In genomic region chr2:237685408-237685807, GRCh38 we compare ENCODE assay signal across 10 cellular contexts. TPM values are rescaled to one million over a fixed set of nuclear protein-coding genes. Genes with fewer than 3 reads are reported as not detected.
A peak's percentile ranks its signal among the peaks of the same experiment; 100 is the strongest.
DNase-seq lines count a peak whose midpoint lies in the region; TF ChIP-seq lines count a peak whose summit lies in the region.
"Had no signal": no experiment of that assay in that cellular context is flagged by ENCODE, and none has a peak within 500 bp of the region (broad histone marks: within the 10 kb centered on the region; RNA-seq: fewer than 3 reads in every experiment).

No MANE protein-coding gene starts in this region.

- no peaks in the 10 kb centered on the region for H3K27me3 ChIP-seq in BLaER1 treated with 17β-estradiol and CSF1 and Interleukin-3, amounts not matched to agents 10 nM and 100 nM
- no peaks in the 10 kb centered on the region for H3K27me3 ChIP-seq in mesendoderm (ENCODE audit: insufficient read depth, low read length, poor library complexity)

- WGBS in mesendoderm (ENCODE audit: extremely low coverage, insufficient coverage, low lambda C conversion rate) = no CpG with 5 or more reads among the region's 5 CpGs

- TF ChIP-seq CTCF in cardiac fibroblast (IDR thresholded peaks at IDR 0.05; ENCODE audit: low read depth, low read length) = peak; percentile 28

- H3K4me3 ChIP-seq in BLaER1 treated with 17β-estradiol and CSF1 and Interleukin-3, amounts not matched to agents 10 nM and 100 nM = no peak overlapping the region
- H3K4me3 ChIP-seq in cardiac fibroblast (replicated peaks in 1 of 2; ENCODE audit: low read depth in 2 of 2, low read length in 2 of 2) (no peak overlapping the region), mesendoderm (ENCODE audit: low read length) (no peak overlapping the region)

- no peak overlapping the region for H3K56ac ChIP-seq in mesendoderm (ENCODE audit: low read length)

- H3K4me2 ChIP-seq in BLaER1 treated with 17β-estradiol and CSF1 and Interleukin-3, amounts not matched to agents 10 nM and 100 nM = peak overlapping the region in 9 of 11 experiments; percentile 2 to 100 (median 95); a peak in 12 of 22 replicates
- no peak overlapping the region for H3K4me2 ChIP-seq in mesendoderm (ENCODE audit: low read length)

- H3K27ac ChIP-seq in BLaER1 treated with 17β-estradiol and CSF1 and Interleukin-3, amounts not matched to agents 10 nM and 100 nM = peak overlapping the region in 9 of 11 experiments; percentile 9 to 98 (median 88); a peak in 12 of 22 replicates
- H3K27ac ChIP-seq in mesendoderm (ENCODE audit: low read depth, low read length) = no peak overlapping the region

- no peak overlapping the region for H3K4ac ChIP-seq in mesendoderm (ENCODE audit: low read depth, low read length)

- no peak overlapping the region for H4K5ac ChIP-seq in mesendoderm (ENCODE audit: low read length)

- no peak overlapping the region for H3K18ac ChIP-seq in mesendoderm (ENCODE audit: low read length)

- no peak overlapping the region for H3K23ac ChIP-seq in mesendoderm (ENCODE audit: low read length)

- H2AK5ac ChIP-seq in mesendoderm (ENCODE audit: low read length) = no peak overlapping the region

- no peaks in the 10 kb centered on the region for H3K9me3 ChIP-seq in BLaER1 treated with 17β-estradiol and CSF1 and Interleukin-3, amounts not matched to agents 10 nM and 100 nM (replicated peaks in 1 of 11)

- no peak overlapping the region for H2BK15ac ChIP-seq in mesendoderm (replicated peaks; ENCODE audit: low read depth)

- peak; percentile 60 for DNase-seq in HuH-7 (ENCODE audit: low spot score)
- DNase-seq in cardiac fibroblast (ENCODE audit: low read depth in 2 of 2) = peak in 1 of 2 donors; percentile 52
- DNase-seq in mesendoderm = peak; percentile 83
- DNase-seq in NCI-H1436 treated with DMSO at 0.1 percent for 48 hours (lab: John Stamatoyannopoulos, UW) = no peak
- no peak for DNase-seq in SKM-1 treated with dmso at 0.1 percent for 144 hours (lab: John Stamatoyannopoulos, UW; ENCODE audit: unreplicated experiment)
- DNase-seq in NCI-H1436 (lab: John Stamatoyannopoulos, UW) = no peak
- DNase-seq in NCI-H1930 (lab: John Stamatoyannopoulos, UW) = no peak
- DNase-seq: central memory CD4-positive, alpha-beta T cell; left ventricle myocardium superior had no signal

- H3K79me2 ChIP-seq in mesendoderm (ENCODE audit: control insufficient read depth, insufficient read depth, low read length) = peaks cover 2% of the 10 kb centered on the region

- H3K4me1 ChIP-seq in BLaER1 treated with 17β-estradiol and CSF1 and Interleukin-3, amounts not matched to agents 10 nM and 100 nM = peaks cover 67 to 85% (median 72%) of the 10 kb centered on the region in 10 experiments
- no peaks in the 10 kb centered on the region for H3K4me1 ChIP-seq in mesendoderm (ENCODE audit: control insufficient read depth, low read depth, low read length)

- peaks cover 0 to 36% (median 12%) of the 10 kb centered on the region in 11 experiments; a peak in 11 of 22 replicates for H3K36me3 ChIP-seq in BLaER1 treated with 17β-estradiol and CSF1 and Interleukin-3, amounts not matched to agents 10 nM and 100 nM
- H3K36me3 ChIP-seq in mesendoderm (ENCODE audit: control insufficient read depth, insufficient read depth, low read length) = peaks cover 4% of the 10 kb centered on the region

- H2BK5ac ChIP-seq in mesendoderm (ENCODE audit: low read length) = no peak overlapping the region

- H2BK120ac ChIP-seq in mesendoderm (ENCODE audit: low read depth, low read length) = no peak overlapping the region

- no peak overlapping the region for H4K8ac ChIP-seq in mesendoderm (ENCODE audit: low read depth, low read length)

- H4K20me1 ChIP-seq in BLaER1 treated with 17β-estradiol and CSF1 and Interleukin-3, amounts not matched to agents 10 nM and 100 nM = peaks cover 0 to 17% (median 0%) of the 10 kb centered on the region in 11 experiments; a peak in 3 of 22 replicates

- no peak overlapping the region for H3K9ac ChIP-seq in BLaER1 treated with 17β-estradiol and CSF1 and Interleukin-3, amounts not matched to agents 10 nM and 100 nM
- no peak overlapping the region for H3K9ac ChIP-seq in mesendoderm (ENCODE audit: low read length)

- no peaks in the 10 kb centered on the region for H3K79me1 ChIP-seq in mesendoderm (ENCODE audit: low read length)

RNA-seq across cellular contexts. Expression of gene LRRFIP1, which starts 58.0 kb away (rescaled TPM):
- 86.5 TPM for polyA plus RNA-seq in mesendoderm (2013, experiment 1 of 2)
- polyA plus RNA-seq in mesendoderm (2013, experiment 2 of 2) = 91.0 TPM

Comparison
In these comparisons a context has a peak if more than half of its experiments do, and no peak if none do; other contexts are left out.
1. DNase-seq: peak in HuH-7 (single experiment) and mesendoderm (single experiment); none in NCI-H1436 treated with DMSO at 0.1 percent for 48 hours (single experiment), SKM-1 treated with dmso at 0.1 percent for 144 hours (single experiment), NCI-H1436 (single experiment) and NCI-H1930 (0 of 2).